In genomic region chr7:47322731-47323130, GRCh38 we compare ENCODE assay signal across 19 cellular contexts.
DNase-seq lines count a peak whose midpoint lies in the region; ATAC-seq, FAIRE-seq and TF ChIP-seq lines count a peak whose summit lies in the region.
"Had no signal": no experiment of that assay in that cellular context is flagged by ENCODE, and none has a peak within 500 bp of the region (broad histone marks: within the 10 kb centered on the region; RNA-seq: fewer than 3 reads in every experiment).

No MANE protein-coding gene starts in this region.

- H2AFZ ChIP-seq in neuronal stem cell (ENCODE audit: low read length) = no peak overlapping the region

- peak overlapping the region; percentile 1 for H3K18ac ChIP-seq in neuronal stem cell (ENCODE audit: low read length)

- no peak overlapping the region for H3K23ac ChIP-seq in neuronal stem cell (ENCODE audit: low read depth, low read length, poor library complexity)

- H2BK5ac ChIP-seq in neuronal stem cell (ENCODE audit: low read length) = no peak overlapping the region

- H2BK120ac ChIP-seq in neuronal stem cell (ENCODE audit: low read depth, low read length) = no peak overlapping the region

- intact Hi-C loops in left ventricle myocardium superior (cut with micrococcal nuclease) = no loop called here

- H3K4me1 ChIP-seq in BE2C (peaks cover 2% of the 10 kb centered on the region; the same call in 1 of the 2 replicates), neuronal stem cell (ENCODE audit: control insufficient read depth in 2 of 2, insufficient read depth in 1 of 2, low read depth in 1 of 2, low read length in 2 of 2) (peaks cover 10 to 12% of the 10 kb centered on the region in 2 donors)
- H3K4me1 ChIP-seq: A549 had no signal

- no peak overlapping the region for H3K4ac ChIP-seq in neuronal stem cell (ENCODE audit: low read length)

- H3K27ac ChIP-seq in neuronal stem cell (replicated peaks; ENCODE audit: low read length) = no peak overlapping the region
- H3K27ac ChIP-seq: A549, C4-2B had no signal

- H2BK12ac ChIP-seq in neuronal stem cell (ENCODE audit: low read length) = no peak overlapping the region

- no peak overlapping the region for H3K9ac ChIP-seq in neuronal stem cell (ENCODE audit: low read depth, low read length, poor library complexity)

- H3K36me3 ChIP-seq in BE2C (no peaks in the 10 kb centered on the region), neuronal stem cell (replicated peaks in 1 of 2; ENCODE audit: control insufficient read depth in 2 of 2, insufficient read depth in 2 of 2, low read length in 2 of 2) (peaks cover 0 to 10% of the 10 kb centered on the region in 2 donors)

- DNase-seq in BE2C = peak; percentile 25
- peak; percentile 36 for DNase-seq in HuH-7 (ENCODE audit: low spot score)
- DNase-seq in left ventricle myocardium superior = peak; percentile 62
- no peak for DNase-seq in neuronal stem cell (ENCODE audit: low spot score)
- DNase-seq in NCI-H187 (lab: John Stamatoyannopoulos, UW) = no peak
- DNase-seq in HTR-8/SVneo (ENCODE audit: insufficient read length, low spot score) = no peak
- DNase-seq: DMS 273 treated with DMSO at 0.1 percent for 48 hours; HFFc6; NCI-H1105; NCI-H187 treated with DMSO at 0.1 percent for 48 hours; NCI-H446; NCI-H69; NK-92 treated with Interleukin-12 subunit alpha and Interleukin-12 subunit beta, amount 100 ng/mL, for 24 hours had no signal

- no peak for FAIRE-seq in HTR-8/SVneo (lab: Jason Lieb, UNC)
- FAIRE-seq: A549, GM12892, H1 had no signal

- H3K79me1 ChIP-seq in neuronal stem cell (ENCODE audit: low read depth, low read length) = no peaks in the 10 kb centered on the region

- no peak for TF ChIP-seq CTCF in BE2C (IDR thresholded peaks at IDR 0.05; ENCODE audit: low read depth, low read length)

- H3K9me3 ChIP-seq in BE2C = no peaks in the 10 kb centered on the region
- peaks cover 2% of the 10 kb centered on the region in 2 donors for H3K9me3 ChIP-seq in neuronal stem cell (replicated peaks in 1 of 2; ENCODE audit: control insufficient read depth in 2 of 2, insufficient read depth in 1 of 2, low read depth in 1 of 2, low read length in 2 of 2)
- H3K9me3 ChIP-seq: A549 had no signal

- ATAC-seq in left ventricle myocardium superior (peak; percentile 18), HG02870 (IDR thresholded peaks at IDR 0.05; ENCODE audit: unreplicated experiment) (no peak), GM21717 (IDR thresholded peaks at IDR 0.05; ENCODE audit: unreplicated experiment) (no peak)
- ATAC-seq: A549 had no signal

- no peak overlapping the region for H2BK15ac ChIP-seq in neuronal stem cell (ENCODE audit: low read length)

- no CpG with 5 or more reads among the region's 11 CpGs for WGBS in neuronal stem cell (ENCODE audit: extremely low coverage in 2 of 2, insufficient read length in 2 of 2, insufficient replicate concordance in 1 of 2), 2 donors

- H3K4me3 ChIP-seq in BE2C (ENCODE audit: low read depth, low read length) (no peak overlapping the region), neuronal stem cell (ENCODE audit: low read length in 2 of 2) (no peak overlapping the region)
- H3K4me3 ChIP-seq: A549 had no signal

- no peak overlapping the region for H4K8ac ChIP-seq in neuronal stem cell (ENCODE audit: low read depth, low read length)

- H4K91ac ChIP-seq in neuronal stem cell (ENCODE audit: low read depth, low read length, poor library complexity) = no peak overlapping the region

- no peaks in the 10 kb centered on the region for H3K27me3 ChIP-seq in BE2C
- no peaks in the 10 kb centered on the region for H3K27me3 ChIP-seq in neuronal stem cell (ENCODE audit: control insufficient read depth in 3 of 3, insufficient read depth in 3 of 3, low read depth in 1 of 3, low read length in 3 of 3)

- H3K4me2 ChIP-seq in neuronal stem cell (ENCODE audit: insufficient read depth, low read length, poor library complexity, severe bottlenecking) = no peak overlapping the region
- H3K4me2 ChIP-seq: A549 had no signal

- H2AK5ac ChIP-seq in neuronal stem cell (ENCODE audit: low read depth, low read length) = no peak overlapping the region

- no peak overlapping the region for H3K14ac ChIP-seq in neuronal stem cell (ENCODE audit: low read length)

Comparison
In these comparisons a context has a peak if more than half of its experiments do, and no peak if none do; other contexts are left out.
1. DNase-seq: peak in BE2C (single experiment), HuH-7 (single experiment) and left ventricle myocardium superior (single experiment); none in neuronal stem cell (single experiment), NCI-H187 (0 of 2) and HTR-8/SVneo (single experiment).